19 cellular contexts compared by ENCODE assay signal in the genomic region with DNA sequence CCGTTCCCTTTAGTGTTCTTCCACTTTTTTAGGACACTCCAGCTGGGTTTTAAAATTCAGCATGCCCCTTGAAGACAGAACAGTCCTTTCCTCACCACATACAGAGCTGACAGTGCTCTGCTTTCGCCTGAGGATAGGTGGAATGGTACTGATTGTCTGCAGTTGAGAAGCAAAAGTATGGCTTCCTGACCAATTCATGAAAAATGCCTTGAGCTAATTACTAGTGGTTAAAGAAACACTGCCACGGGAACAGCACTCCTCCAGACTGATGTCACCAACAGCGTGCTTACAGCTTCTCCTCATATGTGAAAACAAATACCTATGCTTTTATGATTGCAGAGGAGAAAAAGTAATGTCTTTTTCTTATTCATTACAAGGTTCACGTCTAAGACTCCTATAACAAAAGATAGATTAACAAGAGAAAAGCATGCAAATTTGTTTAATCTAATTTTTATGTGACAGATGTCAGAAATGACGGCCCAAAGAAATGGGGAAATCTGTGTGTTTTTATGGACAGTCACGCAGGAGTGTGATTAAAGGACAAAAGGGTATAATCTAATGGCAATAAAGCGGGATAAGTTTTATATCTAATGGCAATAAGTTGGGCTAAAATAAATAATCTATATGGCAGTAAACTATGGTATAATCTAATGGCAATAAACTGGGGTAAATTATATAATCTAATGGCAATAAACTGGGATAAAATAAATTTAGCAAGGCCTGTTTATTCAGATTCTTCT.
DNase-seq lines count a peak whose midpoint lies in the region; ATAC-seq and TF ChIP-seq lines count a peak whose summit lies in the region.
"Had no signal": no experiment of that assay in that cellular context is flagged by ENCODE, and none has a peak within 500 bp of the region (broad histone marks: within the 10 kb centered on the region; RNA-seq: fewer than 3 reads in every experiment).

No MANE protein-coding gene starts in this region.

- no peaks in the 10 kb centered on the region for H4K20me1 ChIP-seq in IMR-90 (ENCODE audit: insufficient read depth, low read length)
- no peaks in the 10 kb centered on the region for H4K20me1 ChIP-seq in neural progenitor cell (ENCODE audit: low read depth)

- no peak overlapping the region for H2AK9ac ChIP-seq in IMR-90 (replicated peaks; ENCODE audit: low read depth, low read length, poor library complexity)

- POLR2A ChIA-PET in BJ (lab: Charles Lee) (no interaction called here), IMR-90 (lab: Charles Lee; ENCODE audit: unreplicated experiment) (no interaction called here)
- POLR2A ChIA-PET in activated CD4-positive, alpha-beta memory T cell treated with anti-CD3 and anti-CD28 coated beads for 36 hours (lab: Charles Lee) = no interaction called here
- POLR2A ChIA-PET in activated CD4-positive, alpha-beta memory T cell treated with anti-CD3 and anti-CD28 coated beads, Interleukin-2, amount 10 ng/mL, durations not matched to agents 7 days and 5 days (lab: Charles Lee) = no interaction called here

- no peaks in the 10 kb centered on the region for H3F3A ChIP-seq in neural progenitor cell (ENCODE audit: low read depth)

- H2AFZ ChIP-seq in IMR-90 (replicated peaks; ENCODE audit: low read length, poor library complexity) (peak overlapping the region; percentile 50), neural progenitor cell (replicated peaks) (peak overlapping the region; percentile 69)
- H2AFZ ChIP-seq: hepatocyte had no signal

- H3K4ac ChIP-seq in IMR-90 (ENCODE audit: low read depth, low read length) = peak overlapping the region; percentile 61

- peak overlapping the region; percentile 63; the same call in 1 of the 2 replicates for H3K18ac ChIP-seq in IMR-90 (ENCODE audit: low read depth, low read length)

- TF ChIP-seq POLR2A in IMR-90 (IDR thresholded peaks at IDR 0.05; ENCODE audit: low read depth, low read length) = no peak

- no peaks in the 10 kb centered on the region for H3K9me3 ChIP-seq in IMR-90 (ENCODE audit: control insufficient read depth, insufficient read depth, low read length)
- H3K9me3 ChIP-seq in neural progenitor cell (ENCODE audit: low read depth) = no peaks in the 10 kb centered on the region

- no peaks in the 10 kb centered on the region for H3K9me3 Mint-ChIP-seq in neural progenitor cell
- H3K9me3 Mint-ChIP-seq in activated CD4-positive, alpha-beta memory T cell treated with anti-CD3 and anti-CD28 coated beads for 36 hours = peaks cover 3% of the 10 kb centered on the region
- peaks cover 2% of the 10 kb centered on the region for H3K9me3 Mint-ChIP-seq in stimulated activated effector memory CD8-positive, alpha-beta T cell treated with anti-CD3 and anti-CD28 coated beads, Interleukin-12 subunit alpha, Interleukin-12 subunit beta, amount 100 ng/mL, for 72 hours
- H3K9me3 Mint-ChIP-seq in mesothelial cell of epicardium = peaks cover 10% of the 10 kb centered on the region
- H3K9me3 Mint-ChIP-seq in activated CD4-positive, alpha-beta memory T cell treated with anti-CD3 and anti-CD28 coated beads, Interleukin-2, amount 10 ng/mL, durations not matched to agents 7 days and 5 days = peaks cover 4% of the 10 kb centered on the region
- H3K9me3 Mint-ChIP-seq: CD8-positive, alpha-beta T cell; memory B cell had no signal

- H3K79me1 ChIP-seq in IMR-90 (ENCODE audit: low read depth in 1 of 2, low read length in 2 of 2) = no peaks in the 10 kb centered on the region

- H3K14ac ChIP-seq in IMR-90 (replicated peaks; ENCODE audit: low read depth, low read length) = peak overlapping the region; percentile 81

- H3K36me3 ChIP-seq in BJ (ENCODE audit: control insufficient read depth, insufficient read depth, low read length) (no peaks in the 10 kb centered on the region), IMR-90 (ENCODE audit: control insufficient read depth, insufficient read depth, low read length) (no peaks in the 10 kb centered on the region), neural progenitor cell (no peaks in the 10 kb centered on the region)

- dilution Hi-C loops in IMR-90 (cut with HindIII; ENCODE audit: low sequenced_read_pairs, unreplicated experiment) = no loop called here

- CTCF ChIA-PET in BJ (lab: Yijun Ruan, JAX) (interaction anchor here (0.8 to 1.0 kb wide), 2 partner anchors 8 to 253 kb away, joined by 3 to 4 read pairs; no protein-coding TSS in a partner anchor), IMR-90 (lab: Yijun Ruan, JAX) (interaction anchor here (0.7 kb wide), 1 partner anchor 285 kb away, joined by 3 read pairs; no protein-coding TSS in a partner anchor)
- CTCF ChIA-PET in activated CD4-positive, alpha-beta memory T cell treated with anti-CD3 and anti-CD28 coated beads for 36 hours (lab: Charles Lee) = no interaction called here
- CTCF ChIA-PET in activated CD4-positive, alpha-beta memory T cell treated with anti-CD3 and anti-CD28 coated beads, Interleukin-2, amount 10 ng/mL, durations not matched to agents 7 days and 5 days (lab: Charles Lee) = no interaction called here

- H3K9me1 ChIP-seq in IMR-90 (ENCODE audit: insufficient read depth, low read length) = 0 out of 2 replicates have a peak, but pooled peaks cover 11% of the 10 kb centered on the region

- peak; percentile 45 for DNase-seq in BJ (ENCODE audit: low read depth)
- peak; percentile 45 for DNase-seq in IMR-90
- DNase-seq in fibroblast of mammary gland (ENCODE audit: low read depth) = peak; percentile 24
- DNase-seq in neural progenitor cell (ENCODE audit: low spot score) = no peak
- DNase-seq in activated CD4-positive, alpha-beta memory T cell treated with anti-CD3 and anti-CD28 coated beads for 36 hours = no peak
- no peak for DNase-seq in stimulated activated effector memory CD8-positive, alpha-beta T cell treated with anti-CD3 and anti-CD28 coated beads, Interleukin-12 subunit alpha, Interleukin-12 subunit beta, amount 100 ng/mL, for 72 hours (ENCODE audit: low spot score in 2 of 2)
- DNase-seq in mesothelial cell of epicardium (ENCODE audit: low spot score in 2 of 2, unreplicated experiment in 2 of 2) = no peak
- DNase-seq in activated CD4-positive, alpha-beta memory T cell treated with anti-CD3 and anti-CD28 coated beads, Interleukin-2, amount 10 ng/mL, durations not matched to agents 7 days and 5 days = no peak
- DNase-seq: activated naive CD4-positive, alpha-beta T cell treated with anti-CD3 and anti-CD28 coated beads, Interleukin-2, amount 50 U/mL, for 16 hours; activated T-cell treated with anti-CD3 and anti-CD28 coated beads, Interleukin-2, amount 50 U/mL, for 72 hours; CD8-positive, alpha-beta T cell; KG1; naive thymus-derived CD8-positive, alpha-beta T cell; NCI-H1694 treated with DMSO at 0.1 percent for 48 hours; NCI-H774 had no signal

- no peaks in the 10 kb centered on the region for H3K4me1 Mint-ChIP-seq in neural progenitor cell
- no peaks in the 10 kb centered on the region for H3K4me1 Mint-ChIP-seq in activated CD4-positive, alpha-beta memory T cell treated with anti-CD3 and anti-CD28 coated beads for 36 hours (ENCODE audit: low read depth)
- H3K4me1 Mint-ChIP-seq in stimulated activated effector memory CD8-positive, alpha-beta T cell treated with anti-CD3 and anti-CD28 coated beads, Interleukin-12 subunit alpha, Interleukin-12 subunit beta, amount 100 ng/mL, for 72 hours = no peaks in the 10 kb centered on the region
- H3K4me1 Mint-ChIP-seq in mesothelial cell of epicardium = peaks cover 39% of the 10 kb centered on the region
- no peaks in the 10 kb centered on the region for H3K4me1 Mint-ChIP-seq in activated CD4-positive, alpha-beta memory T cell treated with anti-CD3 and anti-CD28 coated beads, Interleukin-2, amount 10 ng/mL, durations not matched to agents 7 days and 5 days
- H3K4me1 Mint-ChIP-seq: memory B cell; naive thymus-derived CD8-positive, alpha-beta T cell had no signal

- no CpG with 5 or more reads among the region's 8 CpGs for WGBS in IMR-90 (ENCODE audit: extremely low coverage in 2 of 2, insufficient read length in 1 of 2), 2 experiments

- H4K91ac ChIP-seq in IMR-90 (ENCODE audit: insufficient read depth, low read depth, low read length) = peak overlapping the region; percentile 70

- peaks cover 2% of the 10 kb centered on the region for H3K27me3 Mint-ChIP-seq in neural progenitor cell (ENCODE audit: insufficient read depth, low read depth)
- no peaks in the 10 kb centered on the region for H3K27me3 Mint-ChIP-seq in activated CD4-positive, alpha-beta memory T cell treated with anti-CD3 and anti-CD28 coated beads for 36 hours
- H3K27me3 Mint-ChIP-seq in mesothelial cell of epicardium (ENCODE audit: low read depth) = no peaks in the 10 kb centered on the region
- H3K27me3 Mint-ChIP-seq in activated CD4-positive, alpha-beta memory T cell treated with anti-CD3 and anti-CD28 coated beads, Interleukin-2, amount 10 ng/mL, durations not matched to agents 7 days and 5 days = no peaks in the 10 kb centered on the region

- ATAC-seq in IMR-90 (ENCODE audit: low read depth) = 0 out of 2 replicates have a peak, but pooled peaks have one; percentile 12
- no peak for ATAC-seq in stimulated activated effector memory CD8-positive, alpha-beta T cell treated with anti-CD3 and anti-CD28 coated beads, Interleukin-12 subunit alpha, Interleukin-12 subunit beta, amount 100 ng/mL, for 72 hours
- ATAC-seq: activated T-cell treated with anti-CD3 and anti-CD28 coated beads, Interleukin-2, amount 50 U/mL, for 72 hours; CD8-positive, alpha-beta T cell; naive thymus-derived CD8-positive, alpha-beta T cell; sciatic nerve had no signal

- peak overlapping the region; percentile 95; the same call in 2 of the 3 replicates for H2BK15ac ChIP-seq in IMR-90 (ENCODE audit: low read depth, low read length)

- H3K4me3 Mint-ChIP-seq in neural progenitor cell = no peak overlapping the region
- no peak overlapping the region for H3K4me3 Mint-ChIP-seq in activated CD4-positive, alpha-beta memory T cell treated with anti-CD3 and anti-CD28 coated beads for 36 hours
- no peak overlapping the region for H3K4me3 Mint-ChIP-seq in stimulated activated effector memory CD8-positive, alpha-beta T cell treated with anti-CD3 and anti-CD28 coated beads, Interleukin-12 subunit alpha, Interleukin-12 subunit beta, amount 100 ng/mL, for 72 hours
- no peak overlapping the region for H3K4me3 Mint-ChIP-seq in mesothelial cell of epicardium
- H3K4me3 Mint-ChIP-seq in activated CD4-positive, alpha-beta memory T cell treated with anti-CD3 and anti-CD28 coated beads, Interleukin-2, amount 10 ng/mL, durations not matched to agents 7 days and 5 days = no peak overlapping the region
- H3K4me3 Mint-ChIP-seq: activated T-cell treated with anti-CD3 and anti-CD28 coated beads, Interleukin-2, amount 50 U/mL, for 72 hours; CD8-positive, alpha-beta T cell; memory B cell; naive thymus-derived CD8-positive, alpha-beta T cell had no signal

- H2BK5ac ChIP-seq in IMR-90 (ENCODE audit: low read depth, low read length, poor library complexity, severe bottlenecking) = no peak overlapping the region

- intact Hi-C loops in IMR-90 (cut with micrococcal nuclease) = loop anchor here (10.0 kb wide), 1 partner anchor 229 kb away; no protein-coding TSS in a partner anchor
- intact Hi-C loops in activated CD4-positive, alpha-beta memory T cell treated with anti-CD3 and anti-CD28 coated beads for 36 hours (cut with micrococcal nuclease) = no loop called here

- H3K27ac Mint-ChIP-seq in neural progenitor cell (no peak overlapping the region), mesothelial cell of epicardium (no peak overlapping the region)
- no peak overlapping the region for H3K27ac Mint-ChIP-seq in activated CD4-positive, alpha-beta memory T cell treated with anti-CD3 and anti-CD28 coated beads for 36 hours
- no peak overlapping the region for H3K27ac Mint-ChIP-seq in stimulated activated effector memory CD8-positive, alpha-beta T cell treated with anti-CD3 and anti-CD28 coated beads, Interleukin-12 subunit alpha, Interleukin-12 subunit beta, amount 100 ng/mL, for 72 hours
- H3K27ac Mint-ChIP-seq in activated CD4-positive, alpha-beta memory T cell treated with anti-CD3 and anti-CD28 coated beads, Interleukin-2, amount 10 ng/mL, durations not matched to agents 7 days and 5 days = no peak overlapping the region
- H3K27ac Mint-ChIP-seq: activated T-cell treated with anti-CD3 and anti-CD28 coated beads, Interleukin-2, amount 50 U/mL, for 72 hours; CD8-positive, alpha-beta T cell; memory B cell; naive thymus-derived CD8-positive, alpha-beta T cell had no signal

- in situ Hi-C loops in IMR-90 (cut with MboI; ENCODE audit: low sequenced_read_pairs) = no loop called here

- H3K27me3 ChIP-seq in BJ (ENCODE audit: control insufficient read depth, insufficient read depth, low read length) = no peaks in the 10 kb centered on the region
- H3K27me3 ChIP-seq in IMR-90 (ENCODE audit: control insufficient read depth, insufficient read depth, low read length) = no peaks in the 10 kb centered on the region
- H3K27me3 ChIP-seq in neural progenitor cell = no peaks in the 10 kb centered on the region
- H3K27me3 ChIP-seq: hepatocyte had no signal

- H4K8ac ChIP-seq in IMR-90 (ENCODE audit: low read depth in 2 of 2, low read length in 2 of 2) = peak overlapping the region in 1 of 2 experiments; percentile 44; a peak in 2 of 4 replicates

- H3K4me3 ChIP-seq in BJ (ENCODE audit: low read depth, low read length) = no peak overlapping the region
- no peak overlapping the region for H3K4me3 ChIP-seq in IMR-90 (ENCODE audit: insufficient read depth, low read depth, low read length)
- H3K4me3 ChIP-seq in fibroblast of mammary gland (ENCODE audit: control insufficient read depth, low read depth, low read length) = no peak overlapping the region
- H3K4me3 ChIP-seq in neural progenitor cell = no peak overlapping the region
- H3K4me3 ChIP-seq: coronary artery, hepatocyte had no signal

- BruUV-seq in IMR-90 (replicated peaks; lab: Mats Ljungman, UMichigan) = no TSS peak

- H3K4me2 ChIP-seq in IMR-90 (ENCODE audit: low read depth, low read length) = no peak overlapping the region
- no peak overlapping the region for H3K4me2 ChIP-seq in neural progenitor cell
- H3K4me2 ChIP-seq: hepatocyte had no signal

- peak overlapping the region; percentile 84 for H2BK20ac ChIP-seq in IMR-90 (ENCODE audit: low read depth, low read length)

- H2AK5ac ChIP-seq in IMR-90 (ENCODE audit: low read depth, low read length) = peak overlapping the region; percentile 58; the same call in 1 of the 2 replicates

- H3K36me3 Mint-ChIP-seq in neural progenitor cell (no peaks in the 10 kb centered on the region), mesothelial cell of epicardium (peaks cover 2% of the 10 kb centered on the region)
- H3K36me3 Mint-ChIP-seq in activated CD4-positive, alpha-beta memory T cell treated with anti-CD3 and anti-CD28 coated beads for 36 hours = no peaks in the 10 kb centered on the region
- H3K36me3 Mint-ChIP-seq in stimulated activated effector memory CD8-positive, alpha-beta T cell treated with anti-CD3 and anti-CD28 coated beads, Interleukin-12 subunit alpha, Interleukin-12 subunit beta, amount 100 ng/mL, for 72 hours = no peaks in the 10 kb centered on the region
- no peaks in the 10 kb centered on the region for H3K36me3 Mint-ChIP-seq in activated CD4-positive, alpha-beta memory T cell treated with anti-CD3 and anti-CD28 coated beads, Interleukin-2, amount 10 ng/mL, durations not matched to agents 7 days and 5 days (ENCODE audit: low read depth)
- H3K36me3 Mint-ChIP-seq: CD8-positive, alpha-beta T cell; memory B cell; naive thymus-derived CD8-positive, alpha-beta T cell had no signal

- no peak for TF ChIP-seq RAD21 in IMR-90 (IDR thresholded peaks at IDR 0.05; ENCODE audit: low read length)

- TF ChIP-seq CTCF in BJ (IDR thresholded peaks at IDR 0.05; ENCODE audit: insufficient read depth, low read depth, low read length) (no peak), IMR-90 (conservative IDR thresholded peaks at IDR 0.05; ENCODE audit: low read depth, low read length) (no peak), fibroblast of mammary gland (conservative IDR thresholded peaks at IDR 0.05; ENCODE audit: control insufficient read depth, insufficient read depth, low read depth, low read length) (no peak), neural progenitor cell (IDR thresholded peaks at IDR 0.05) (no peak), mesothelial cell of epicardium (IDR thresholded peaks at IDR 0.05; ENCODE audit: unreplicated experiment) (no peak)

- no peak overlapping the region for H3K27ac ChIP-seq in IMR-90 (ENCODE audit: insufficient read depth, low read length)
- H3K27ac ChIP-seq in neural progenitor cell = no peak overlapping the region
- H3K27ac ChIP-seq: coronary artery, hepatocyte had no signal

- no peaks in the 10 kb centered on the region for H3K79me2 ChIP-seq in neural progenitor cell (ENCODE audit: low read depth)
- H3K79me2 ChIP-seq: hepatocyte had no signal

- H3K23ac ChIP-seq in IMR-90 (ENCODE audit: low read depth, low read length) = peak overlapping the region; percentile 22; the same call in 1 of the 2 replicates

- no peak overlapping the region for H3K56ac ChIP-seq in IMR-90 (ENCODE audit: extremely low read depth, insufficient read depth, low read length)

- H4K5ac ChIP-seq in IMR-90 (ENCODE audit: low read depth, low read length) = no peak overlapping the region

- H3K9ac ChIP-seq in IMR-90 (ENCODE audit: low read depth, low read length) (no peak overlapping the region), neural progenitor cell (no peak overlapping the region)

- peak overlapping the region; percentile 92 for H2BK120ac ChIP-seq in IMR-90 (ENCODE audit: low read depth, low read length)

- H3K4me1 ChIP-seq in IMR-90 (ENCODE audit: control insufficient read depth, insufficient read depth, low read length) (peaks cover 3% of the 10 kb centered on the region), neural progenitor cell (no peaks in the 10 kb centered on the region)

Comparison
In these comparisons a context has a peak if more than half of its experiments do, and no peak if none do; other contexts are left out.
1. DNase-seq: peak in BJ (single experiment), IMR-90 (single experiment) and fibroblast of mammary gland (single experiment); none in neural progenitor cell (single experiment), activated CD4-positive, alpha-beta memory T cell treated with anti-CD3 and anti-CD28 coated beads for 36 hours (single experiment), stimulated activated effector memory CD8-positive, alpha-beta T cell treated with anti-CD3 and anti-CD28 coated beads, Interleukin-12 subunit alpha, Interleukin-12 subunit beta, amount 100 ng/mL, for 72 hours (0 of 2), mesothelial cell of epicardium (0 of 2) and activated CD4-positive, alpha-beta memory T cell treated with anti-CD3 and anti-CD28 coated beads, Interleukin-2, amount 10 ng/mL, durations not matched to agents 7 days and 5 days (single experiment).
2. CTCF ChIA-PET loops: an anchor here in BJ (0.8 to 1.0 kb wide) and IMR-90 (0.7 kb wide); none called in activated CD4-positive, alpha-beta memory T cell treated with anti-CD3 and anti-CD28 coated beads for 36 hours and activated CD4-positive, alpha-beta memory T cell treated with anti-CD3 and anti-CD28 coated beads, Interleukin-2, amount 10 ng/mL, durations not matched to agents 7 days and 5 days.